14 cellular contexts compared by ENCODE assay signal in the genomic region with DNA sequence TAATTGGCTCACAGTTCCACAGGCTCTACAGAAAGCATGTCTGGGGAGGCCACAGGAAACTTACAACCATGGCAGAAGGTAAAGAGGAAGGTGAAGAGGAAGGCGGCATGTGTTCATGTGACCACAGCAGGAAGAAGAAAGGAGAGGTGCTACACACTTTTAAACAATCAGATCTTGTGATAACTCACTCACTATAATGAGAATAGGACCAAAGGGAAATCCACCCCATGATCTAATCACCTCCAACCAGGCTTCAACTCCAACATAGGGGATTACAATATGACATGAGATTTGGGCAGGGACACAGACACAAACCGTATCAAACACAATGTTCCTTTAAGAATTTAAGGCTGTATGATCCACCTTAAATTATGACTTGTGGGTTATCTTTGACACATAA.
DNase-seq lines count a peak whose midpoint lies in the region; ATAC-seq and FAIRE-seq lines count a peak whose summit lies in the region.
"Had no signal": no experiment of that assay in that cellular context is flagged by ENCODE, and none has a peak within 500 bp of the region (broad histone marks: within the 10 kb centered on the region; RNA-seq: fewer than 3 reads in every experiment).

No MANE protein-coding gene starts in this region.

- H3K4me3 Mint-ChIP-seq in stimulated activated naive B cell treated with anti-CD40 and anti-IgM and Interleukin-4, amounts not matched to agents 10 μg/mL and 1 μg/mL and 100 μg/mL, for 72 hours: no peak overlapping the region
- H3K4me3 Mint-ChIP-seq: brain, endodermal cell had no signal

- peak; percentile 51 for FAIRE-seq in colon (lab: Jason Lieb, UNC)

- no peaks in the 10 kb centered on the region for H3K36me3 Mint-ChIP-seq in stimulated activated naive B cell treated with anti-CD40 and anti-IgM and Interleukin-4, amounts not matched to agents 10 μg/mL and 1 μg/mL and 100 μg/mL, for 72 hours

- H3K27me3 Mint-ChIP-seq in stimulated activated naive B cell treated with anti-CD40 and anti-IgM and Interleukin-4, amounts not matched to agents 10 μg/mL and 1 μg/mL and 100 μg/mL, for 72 hours: no peaks in the 10 kb centered on the region

- peak; percentile 9 for DNase-seq in activated gamma-delta T cell treated with Interleukin-2 at 50 U/mL for 16 hours
- DNase-seq in activated gamma-delta T cell (lab: John Stamatoyannopoulos, UW): no peak
- peak; percentile 15 for DNase-seq in SKM-1 treated with dmso at 0.1 percent for 144 hours (lab: John Stamatoyannopoulos, UW; ENCODE audit: unreplicated experiment)
- DNase-seq in stimulated activated naive B cell treated with anti-CD40 and anti-IgM and Interleukin-4, amounts not matched to agents 10 μg/mL and 1 μg/mL and 100 μg/mL, for 72 hours: no peak
- DNase-seq: DMS79, endodermal cell, foreskin melanocyte, NCI-H1048, SJCRH30 had no signal

- peak overlapping the region; percentile 28 for H3K27ac Mint-ChIP-seq in stimulated activated naive B cell treated with anti-CD40 and anti-IgM and Interleukin-4, amounts not matched to agents 10 μg/mL and 1 μg/mL and 100 μg/mL, for 72 hours
- H3K27ac Mint-ChIP-seq: brain, endodermal cell had no signal

- H3K4me1 Mint-ChIP-seq in stimulated activated naive B cell treated with anti-CD40 and anti-IgM and Interleukin-4, amounts not matched to agents 10 μg/mL and 1 μg/mL and 100 μg/mL, for 72 hours: peaks cover 9 to 12% of the 10 kb centered on the region in 2 donors
- H3K4me1 Mint-ChIP-seq: brain, endodermal cell had no signal

- H3K9me3 Mint-ChIP-seq in stimulated activated naive B cell treated with anti-CD40 and anti-IgM and Interleukin-4, amounts not matched to agents 10 μg/mL and 1 μg/mL and 100 μg/mL, for 72 hours: peaks cover 0 to 3% of the 10 kb centered on the region in 2 donors

- peak in 1 of 2 donors; percentile 14 for ATAC-seq in stimulated activated naive B cell treated with anti-CD40 and anti-IgM and Interleukin-4, amounts not matched to agents 10 μg/mL and 1 μg/mL and 100 μg/mL, for 72 hours (replicated peaks)
- ATAC-seq in GM21619 (IDR thresholded peaks at IDR 0.05; ENCODE audit: unreplicated experiment): no peak
- ATAC-seq in GM21447 (IDR thresholded peaks at IDR 0.05; ENCODE audit: unreplicated experiment): no peak
- ATAC-seq in HG03196 (IDR thresholded peaks at IDR 0.05; ENCODE audit: unreplicated experiment): no peak

Comparison
In these comparisons a context has a peak if more than half of its experiments do, and no peak if none do; other contexts are left out.
1. DNase-seq: peak in activated gamma-delta T cell treated with Interleukin-2 at 50 U/mL for 16 hours (single experiment) and SKM-1 treated with dmso at 0.1 percent for 144 hours (single experiment); none in activated gamma-delta T cell (single experiment) and stimulated activated naive B cell treated with anti-CD40 and anti-IgM and Interleukin-4, amounts not matched to agents 10 μg/mL and 1 μg/mL and 100 μg/mL, for 72 hours (single experiment).